In genomic region chr17:4545217-4545951, GRCh38 we compare ENCODE assay signal across 33 cellular contexts. TPM values are rescaled to one million over a fixed set of nuclear protein-coding genes. Genes with fewer than 3 reads are reported as not detected.
A peak's percentile ranks its signal among the peaks of the same experiment; 100 is the strongest.
DNase-seq lines count a peak whose midpoint lies in the region; ATAC-seq, FAIRE-seq and TF ChIP-seq lines count a peak whose summit lies in the region.
"Had no signal": no experiment of that assay in that cellular context is flagged by ENCODE, and none has a peak within 500 bp of the region (broad histone marks: within the 10 kb centered on the region; RNA-seq: fewer than 3 reads in every experiment).

No MANE protein-coding gene starts in this region.

- in situ Hi-C loops in K562 (cut with MboI) (no loop called here), KBM-7 (cut with MboI; ENCODE audit: low pct_unique_long_range_greater_than_20kb, low sequenced_read_pairs) (no loop called here)

- H3K4me1 ChIP-seq in K562 (replicated peaks in 1 of 2; ENCODE audit: control insufficient read depth in 2 of 2, insufficient read depth in 2 of 2, low read length in 2 of 2) (peaks cover 0 to 59% of the 10 kb centered on the region in 2 experiments; a peak in 2 of 5 replicates), neuronal stem cell (ENCODE audit: control insufficient read depth in 2 of 2, insufficient read depth in 1 of 2, low read depth in 1 of 2, low read length in 2 of 2) (peaks cover 0 to 3% of the 10 kb centered on the region in 2 donors)
- H3K4me1 ChIP-seq: pancreas, uterus had no signal

- H3K9ac ChIP-seq in K562 (ENCODE audit: insufficient read depth in 1 of 2, low read depth in 2 of 2, low read length in 2 of 2) (peak overlapping the region in 1 of 2 experiments; percentile 9; a peak in 1 of 4 replicates), neuronal stem cell (ENCODE audit: low read depth, low read length, poor library complexity) (no peak overlapping the region)

- H3K36me3 ChIP-seq in GM06990 (ENCODE audit: control insufficient read depth, insufficient read depth, low read length) (peaks cover 55% of the 10 kb centered on the region), K562 (ENCODE audit: control insufficient read depth, insufficient read depth, low read length) (peaks cover 90% of the 10 kb centered on the region; the same call in 2 of the 3 replicates), neuronal stem cell (replicated peaks in 1 of 2; ENCODE audit: control insufficient read depth in 2 of 2, insufficient read depth in 2 of 2, low read length in 2 of 2) (peaks cover 53 to 84% of the 10 kb centered on the region in 2 donors)
- H3K36me3 ChIP-seq: uterus had no signal

- H3K4me2 ChIP-seq in K562 (ENCODE audit: insufficient read depth, low read length) (no peak overlapping the region), neuronal stem cell (ENCODE audit: insufficient read depth, low read length, poor library complexity, severe bottlenecking) (no peak overlapping the region)
- H3K4me2 ChIP-seq: GM23338, smooth muscle cell had no signal

- POLR2A ChIA-PET in K562 (lab: Yijun Ruan, JAX) = no interaction called here

- TF ChIP-seq CTCF in GM06990 (IDR thresholded peaks at IDR 0.05; ENCODE audit: insufficient read depth, low read length, poor library complexity, severe bottlenecking) (no peak), K562 (IDR thresholded peaks at IDR 0.05 in 2 of 3, conservative IDR thresholded peaks at IDR 0.05 in 1 of 3; ENCODE audit: insufficient read depth in 2 of 3, low read depth in 1 of 3, low read length in 3 of 3) (no peak)

- H3K79me2 ChIP-seq in K562 (ENCODE audit: control insufficient read depth, insufficient read depth, low read length) = no peaks in the 10 kb centered on the region

- H3K4me3 ChIP-seq in GM06990 (replicated peaks; ENCODE audit: low read depth, low read length) (no peak overlapping the region), K562 (no peak overlapping the region), neuronal stem cell (ENCODE audit: low read length in 2 of 2) (no peak overlapping the region)
- H3K4me3 ChIP-seq: gastroesophageal sphincter, GM23338, left lung, pancreas, smooth muscle cell, uterus had no signal

- TF ChIP-seq EP300 in K562 (IDR thresholded peaks at IDR 0.05; ENCODE audit: low read length) = no peak

- H4K8ac ChIP-seq in neuronal stem cell (ENCODE audit: low read depth, low read length) = no peak overlapping the region

- H2BK12ac ChIP-seq in neuronal stem cell (ENCODE audit: low read length) = no peak overlapping the region

- H4K20me1 ChIP-seq in K562 (replicated peaks; ENCODE audit: control insufficient read depth, insufficient read depth, low read length) = no peaks in the 10 kb centered on the region

- CTCF ChIA-PET in K562 (lab: Yijun Ruan, JAX; ENCODE audit: low intra/inter-chr PET ratio) = no interaction called here

- H3K27ac ChIP-seq in K562 (ENCODE audit: extremely low read depth, low read depth, low read length) (no peak overlapping the region), neuronal stem cell (replicated peaks; ENCODE audit: low read length) (no peak overlapping the region)
- H3K27ac ChIP-seq: brain microvascular endothelial cell, gastroesophageal sphincter, left lung, pancreas, uterus had no signal

- H2BK15ac ChIP-seq in neuronal stem cell (ENCODE audit: low read length) = no peak overlapping the region

- H4K91ac ChIP-seq in neuronal stem cell (ENCODE audit: low read depth, low read length, poor library complexity) = no peak overlapping the region

- H3K14ac ChIP-seq in neuronal stem cell (ENCODE audit: low read length) = no peak overlapping the region

- H2AK5ac ChIP-seq in neuronal stem cell (ENCODE audit: low read depth, low read length) = no peak overlapping the region

- no peak overlapping the region for H3K4ac ChIP-seq in neuronal stem cell (ENCODE audit: low read length)

- H2BK120ac ChIP-seq in neuronal stem cell (ENCODE audit: low read depth, low read length) = no peak overlapping the region

- no peak overlapping the region for H2AFZ ChIP-seq in K562 (ENCODE audit: low read depth, low read length)
- H2AFZ ChIP-seq in neuronal stem cell (ENCODE audit: low read length) = no peak overlapping the region
- H2AFZ ChIP-seq: GM23338 had no signal

- no peak for TF ChIP-seq RAD21 in K562 (CRISPR knock-in tag; conservative IDR thresholded peaks at IDR 0.05 in 1 of 2, IDR thresholded peaks at IDR 0.05 in 1 of 2)

- H3K9me3 ChIP-seq in K562 (replicated peaks; ENCODE audit: control insufficient read depth, insufficient read depth, low read depth, low read length) = no peaks in the 10 kb centered on the region
- no peaks in the 10 kb centered on the region for H3K9me3 ChIP-seq in neuronal stem cell (replicated peaks in 1 of 2; ENCODE audit: control insufficient read depth in 2 of 2, insufficient read depth in 1 of 2, low read depth in 1 of 2, low read length in 2 of 2)
- H3K9me3 ChIP-seq: gastroesophageal sphincter, left lung, pancreas, uterus had no signal

- peak; percentile 8 for DNase-seq in GM06990 (ENCODE audit: extremely low read depth, insufficient read length)
- DNase-seq in K562 (ENCODE audit: extremely low read depth in 1 of 4, low spot score in 3 of 4) = no peak
- no peak for DNase-seq in neuronal stem cell (ENCODE audit: low spot score)
- DNase-seq in KBM-7 = no peak
- DNase-seq in DMS114 treated with DMSO at 0.1 percent for 48 hours (lab: John Stamatoyannopoulos, UW; ENCODE audit: unreplicated experiment) = no peak
- DNase-seq: activated CD4-positive, alpha-beta memory T cell treated with anti-CD3 and anti-CD28 coated beads for 36 hours; activated CD4-positive, alpha-beta T cell treated with anti-CD3 and anti-CD28 coated beads for 1 hour; activated naive CD4-positive, alpha-beta T cell treated with anti-CD3 and anti-CD28 coated beads, Interleukin-2, amount 50 U/mL, for 16 hours; AML-193; amniotic stem cell; brain microvascular endothelial cell; CD4-positive, CD25-positive, alpha-beta regulatory T cell; immature natural killer cell; mesendoderm; NCI-H1048; retina; SHP77 treated with DMSO at 0.1 percent for 48 hours; stimulated activated CD4-positive, alpha-beta T cell treated with anti-CD3 and anti-CD28 coated beads, Interleukin-1b, Interleukin-23, amount 100 ng/mL, for 48 hours; stimulated activated naive CD8-positive, alpha-beta T cell treated with anti-CD3 and anti-CD28 coated beads, Interleukin-15, amount 100 ng/mL, for 72 hours; T-helper 2 cell; uterus had no signal

- peak overlapping the region; percentile 87 for H2BK5ac ChIP-seq in neuronal stem cell (ENCODE audit: low read length)

- FAIRE-seq in K562 (lab: Jason Lieb, UNC) = no peak
- FAIRE-seq: GM18507, pancreas had no signal

- BruUV-seq in K562 (replicated peaks; lab: Mats Ljungman, UMichigan) = no TSS peak

- H3K27me3 ChIP-seq in GM06990 (replicated peaks; ENCODE audit: control insufficient read depth, insufficient read depth, low read length) = no peaks in the 10 kb centered on the region
- H3K27me3 ChIP-seq in K562 (ENCODE audit: control insufficient read depth in 2 of 2, insufficient read depth in 2 of 2, low read length in 2 of 2) = no peaks in the 10 kb centered on the region
- no peaks in the 10 kb centered on the region for H3K27me3 ChIP-seq in neuronal stem cell (ENCODE audit: control insufficient read depth in 3 of 3, insufficient read depth in 3 of 3, low read depth in 1 of 3, low read length in 3 of 3)
- H3K27me3 ChIP-seq: brain microvascular endothelial cell, gastroesophageal sphincter, left lung, pancreas, uterus had no signal

- H3K18ac ChIP-seq in neuronal stem cell (ENCODE audit: low read length) = no peak overlapping the region

- H3K79me1 ChIP-seq in neuronal stem cell (ENCODE audit: low read depth, low read length) = peaks cover 9% of the 10 kb centered on the region

- intact Hi-C loops in K562 (cut with micrococcal nuclease) = no loop called here

- 83% methylated on average over 15 of the region's 32 CpGs for WGBS in K562 (ENCODE audit: insufficient coverage, low coverage, missing lambda C conversion rate)
- no CpG with 5 or more reads among the region's 32 CpGs for WGBS in neuronal stem cell (ENCODE audit: extremely low coverage in 2 of 2, insufficient read length in 2 of 2, insufficient replicate concordance in 1 of 2), 2 donors

- no peaks in the 10 kb centered on the region for H3K9me1 ChIP-seq in K562 (ENCODE audit: control insufficient read depth, insufficient read depth, low read length)

- no peak for TF ChIP-seq POLR2A in K562 (conservative IDR thresholded peaks at IDR 0.05)

- no peak for ATAC-seq in K562
- no peak for ATAC-seq in GM21367 (IDR thresholded peaks at IDR 0.05; ENCODE audit: unreplicated experiment)
- ATAC-seq: activated T-helper 17 cell treated with anti-CD3 and anti-CD28 coated beads, Interleukin-2, amount 50 U/mL, for 72 hours; gastroesophageal sphincter; GM23338; left lung; pancreas; stimulated activated naive CD8-positive, alpha-beta T cell treated with anti-CD3 and anti-CD28 coated beads, Interleukin-15, amount 100 ng/mL, for 72 hours had no signal

- no peak overlapping the region for H3K23ac ChIP-seq in neuronal stem cell (ENCODE audit: low read depth, low read length, poor library complexity)

RNA-seq across cellular contexts. Expression of gene MYBBP1A, which starts 9.8 kb away (rescaled TPM):
- 95.2 and 270 TPM in 2 replicates for total RNA-seq in K562 (2011; cell fraction: chromatin; rRNA removed; ENCODE audit: low replicate concordance)
- 174 and 191 TPM in 2 replicates for total RNA-seq in K562 (2011; cell fraction: nucleolus; rRNA removed)
- total RNA-seq in K562 (2011; cell fraction: nucleoplasm; rRNA removed) = 98.3 and 111 TPM in 2 replicates
- total RNA-seq in K562 (2014; rRNA removed) (109 and 132 TPM in 2 replicates), K562 (2014; rRNA removed; fragmentation: Illumina TruSeq; extraction: Trizol) (19.8 and 23.3 TPM in 2 replicates), K562 (2015; rRNA removed; fragmentation: Illumina TruSeq; extraction: Trizol) (47.2 and 47.6 TPM in 2 replicates), K562 (2021) (107 and 114 TPM in 2 replicates)
- polyA plus RNA-seq in K562 (2011; rRNA removed) (17.7 and 32.4 TPM in 2 replicates), K562 (2014; fragmentation: Illumina TruSeq; extraction: Trizol) (70.7 and 73.8 TPM in 2 replicates), K562 (2014; fragmentation: Nextera tagmentation; extraction: Ambion mirVana) (1 to 10 TPM; 2.0 to 2.4 TPM), K562 (2014; rRNA removed) (69.7 and 77.2 TPM in 2 replicates)
- 16.3 and 33.1 TPM in 2 replicates for polyA plus RNA-seq in K562 (2011; cell fraction: cytosol; rRNA removed)
- 131 and 209 TPM in 2 replicates for polyA plus RNA-seq in K562 (2011; cell fraction: nucleus; rRNA removed)
- 37.2 and 61.4 TPM in 2 replicates for polyA plus RNA-seq in K562 (2012)
- polyA minus RNA-seq in K562 (2011; rRNA and poly(A)+ RNA removed) = 23.5 and 30.7 TPM in 2 replicates
- 53.6 and 56.5 TPM in 2 replicates for polyA minus RNA-seq in K562 (2011; cell fraction: cytosol; rRNA and poly(A)+ RNA removed)
- polyA minus RNA-seq in K562 (2011; cell fraction: nucleus; rRNA and poly(A)+ RNA removed) = 54.6 and 62.6 TPM in 2 replicates
- 15.0 TPM for polyA plus RNA-seq in neuronal stem cell (2013, experiment 1 of 2)
- 14.9 TPM for polyA plus RNA-seq in neuronal stem cell (2013, experiment 2 of 2)

RNA-seq across cellular contexts. Expression of gene GGT6, which starts 15.0 kb away (rescaled TPM):
- not detected in 2 replicates for total RNA-seq in K562 (2011; cell fraction: chromatin; rRNA removed; ENCODE audit: low replicate concordance)
- total RNA-seq in K562 (2011; cell fraction: nucleolus; rRNA removed) = not detected in 2 replicates
- total RNA-seq in K562 (2011; cell fraction: nucleoplasm; rRNA removed) = not detected in 2 replicates
- total RNA-seq in K562 (2014; rRNA removed) (not detected in 2 replicates), K562 (2014; rRNA removed; fragmentation: Illumina TruSeq; extraction: Trizol) (not detected in 2 replicates), K562 (2015; rRNA removed; fragmentation: Illumina TruSeq; extraction: Trizol) (not detected in 2 replicates), K562 (2021) (0.09 TPM in 1 of 2 replicates, not detected in the other)
- polyA plus RNA-seq in K562 (2011; rRNA removed) (not detected in 2 replicates), K562 (2014; fragmentation: Illumina TruSeq; extraction: Trizol) (not detected in 2 replicates), K562 (2014; fragmentation: Nextera tagmentation; extraction: Ambion mirVana) (not detected), K562 (2014; rRNA removed) (0.42 TPM in 1 of 2 replicates, not detected in the other)
- polyA plus RNA-seq in K562 (2011; cell fraction: cytosol; rRNA removed) = not detected in 2 replicates
- polyA plus RNA-seq in K562 (2011; cell fraction: nucleus; rRNA removed) = not detected in 2 replicates
- not detected in 2 replicates for polyA plus RNA-seq in K562 (2012)
- not detected in 2 replicates for polyA minus RNA-seq in K562 (2011; rRNA and poly(A)+ RNA removed)
- polyA minus RNA-seq in K562 (2011; cell fraction: cytosol; rRNA and poly(A)+ RNA removed) = not detected in 2 replicates
- not detected in 2 replicates for polyA minus RNA-seq in K562 (2011; cell fraction: nucleus; rRNA and poly(A)+ RNA removed)
- not detected for polyA plus RNA-seq in neuronal stem cell (2013, experiment 1 of 2)
- not detected for polyA plus RNA-seq in neuronal stem cell (2013, experiment 2 of 2)
- total RNA-seq: A673; activated CD4-positive, alpha-beta memory T cell treated with anti-CD3 and anti-CD28 coated beads for 36 hours; activated T-helper 17 cell treated with anti-CD3 and anti-CD28 coated beads, Interleukin-2, amount 50 U/mL, for 72 hours; CD4-positive, CD25-positive, alpha-beta regulatory T cell; cerebellum; neural crest cell had no signal
- polyA plus RNA-seq: CD4-positive, CD25-positive, alpha-beta regulatory T cell; GM23338; immature natural killer cell; smooth muscle cell had no signal

RNA-seq across cellular contexts. Expression of gene SMTNL2, which starts 38.9 kb away (rescaled TPM):
- not detected in 2 replicates for total RNA-seq in K562 (2011; cell fraction: chromatin; rRNA removed; ENCODE audit: low replicate concordance)
- total RNA-seq in K562 (2011; cell fraction: nucleolus; rRNA removed) = not detected in 2 replicates
- not detected in 2 replicates for total RNA-seq in K562 (2011; cell fraction: nucleoplasm; rRNA removed)
- total RNA-seq in K562 (2014; rRNA removed) (not detected in 2 replicates), K562 (2014; rRNA removed; fragmentation: Illumina TruSeq; extraction: Trizol) (not detected in 2 replicates), K562 (2015; rRNA removed; fragmentation: Illumina TruSeq; extraction: Trizol) (not detected in 2 replicates), K562 (2021) (not detected in 2 replicates)
- polyA plus RNA-seq in K562 (2011; rRNA removed) (0.04 TPM in 1 of 2 replicates, not detected in the other), K562 (2014; fragmentation: Illumina TruSeq; extraction: Trizol) (not detected in 2 replicates), K562 (2014; fragmentation: Nextera tagmentation; extraction: Ambion mirVana) (not detected), K562 (2014; rRNA removed) (not detected in 2 replicates)
- not detected in 2 replicates for polyA plus RNA-seq in K562 (2011; cell fraction: cytosol; rRNA removed)
- polyA plus RNA-seq in K562 (2011; cell fraction: nucleus; rRNA removed) = not detected in 2 replicates
- polyA plus RNA-seq in K562 (2012) = not detected in 2 replicates
- not detected in 2 replicates for polyA minus RNA-seq in K562 (2011; rRNA and poly(A)+ RNA removed)
- polyA minus RNA-seq in K562 (2011; cell fraction: cytosol; rRNA and poly(A)+ RNA removed) = not detected in 2 replicates
- not detected in 2 replicates for polyA minus RNA-seq in K562 (2011; cell fraction: nucleus; rRNA and poly(A)+ RNA removed)
- polyA plus RNA-seq in neuronal stem cell (2013, experiment 1 of 2) = 8.7 TPM
- polyA plus RNA-seq in neuronal stem cell (2013, experiment 2 of 2) = 9.0 TPM
- total RNA-seq: A673; activated CD4-positive, alpha-beta memory T cell treated with anti-CD3 and anti-CD28 coated beads for 36 hours; activated T-helper 17 cell treated with anti-CD3 and anti-CD28 coated beads, Interleukin-2, amount 50 U/mL, for 72 hours; CD4-positive, CD25-positive, alpha-beta regulatory T cell; HT-29 had no signal
- polyA plus RNA-seq: CD4-positive, CD25-positive, alpha-beta regulatory T cell; immature natural killer cell had no signal

RNA-seq across cellular contexts. Expression of gene SPNS2, which starts 46.7 kb away (rescaled TPM):
- total RNA-seq in K562 (2011; cell fraction: chromatin; rRNA removed; ENCODE audit: low replicate concordance) = not detected in 2 replicates
- not detected in 2 replicates for total RNA-seq in K562 (2011; cell fraction: nucleolus; rRNA removed)
- total RNA-seq in K562 (2011; cell fraction: nucleoplasm; rRNA removed) = not detected in 2 replicates
- not detected in 2 replicates for total RNA-seq in K562 (2014; rRNA removed)
- not detected in 2 replicates for total RNA-seq in K562 (2014; rRNA removed; fragmentation: Illumina TruSeq; extraction: Trizol)
- total RNA-seq in K562 (2015; rRNA removed; fragmentation: Illumina TruSeq; extraction: Trizol) = not detected in 2 replicates
- 0.07 TPM in 1 of 2 replicates, not detected in the other for total RNA-seq in K562 (2021)
- 0.06 TPM in 1 of 2 replicates, not detected in the other for polyA plus RNA-seq in K562 (2011; rRNA removed)
- polyA plus RNA-seq in K562 (2011; cell fraction: cytosol; rRNA removed) = 0.03 and 0.07 TPM in 2 replicates
- polyA plus RNA-seq in K562 (2011; cell fraction: nucleus; rRNA removed) = not detected in 2 replicates
- polyA plus RNA-seq in K562 (2012) = 0.12 and 0.76 TPM in 2 replicates
- not detected in 2 replicates for polyA plus RNA-seq in K562 (2014; fragmentation: Illumina TruSeq; extraction: Trizol)
- not detected for polyA plus RNA-seq in K562 (2014; fragmentation: Nextera tagmentation; extraction: Ambion mirVana)
- polyA plus RNA-seq in K562 (2014; rRNA removed) = not detected in 2 replicates
- polyA minus RNA-seq in K562 (2011; rRNA and poly(A)+ RNA removed) = not detected in 2 replicates
- polyA minus RNA-seq in K562 (2011; cell fraction: cytosol; rRNA and poly(A)+ RNA removed) = not detected in 2 replicates
- polyA minus RNA-seq in K562 (2011; cell fraction: nucleus; rRNA and poly(A)+ RNA removed) = not detected in 2 replicates
- polyA plus RNA-seq in neuronal stem cell (2013, experiment 1 of 2) = 0.54 TPM
- 0.58 TPM for polyA plus RNA-seq in neuronal stem cell (2013, experiment 2 of 2)
- total RNA-seq: A673 had no signal
- polyA plus RNA-seq: CD4-positive, CD25-positive, alpha-beta regulatory T cell had no signal
